In genomic region chr3:49955636-49956035, GRCh38 we compare ENCODE assay signal across 16 cellular contexts. TPM values are rescaled to one million over a fixed set of nuclear protein-coding genes. Genes with fewer than 3 reads are reported as not detected.
DNase-seq lines count a peak whose midpoint lies in the region; ATAC-seq and TF ChIP-seq lines count a peak whose summit lies in the region.
"Had no signal": no experiment of that assay in that cellular context is flagged by ENCODE, and none has a peak within 500 bp of the region (broad histone marks: within the 10 kb centered on the region; RNA-seq: fewer than 3 reads in every experiment).

No MANE protein-coding gene starts in this region.

- H3K27me3 Mint-ChIP-seq in CD4-positive, alpha-beta T cell = no peaks in the 10 kb centered on the region
- H3K27me3 Mint-ChIP-seq: B cell had no signal

- H3K36me3 Mint-ChIP-seq in CD4-positive, alpha-beta T cell (ENCODE audit: low read depth) = peaks cover 19% of the 10 kb centered on the region

- POLR2A ChIA-PET in CD4-positive, alpha-beta T cell (lab: Charles Lee) = interaction anchor here (0.6 kb wide), 1 partner anchor 34 kb away, joined by 3 read pairs; no protein-coding TSS in a partner anchor
- POLR2A ChIA-PET in OCI-LY7 (lab: Charles Lee) = interaction anchor here (0.6 to 0.7 kb wide), 3 partner anchors 9 to 56 kb away, joined by 4 to 10 read pairs (median 4); no protein-coding TSS in a partner anchor

- DNase-seq in CD4-positive, alpha-beta T cell = no peak
- DNase-seq in OCI-LY7 (ENCODE audit: low spot score) = no peak
- peak; percentile 23 for DNase-seq in islet precursor cell
- no peak for DNase-seq in NAMALWA (ENCODE audit: low spot score)
- DNase-seq: Caco-2, GDM1, HFFc6 had no signal

- H3K27ac Mint-ChIP-seq in CD4-positive, alpha-beta T cell = peak overlapping the region; percentile 30
- H3K27ac Mint-ChIP-seq: B cell, HFFc6 had no signal

- peaks cover 45% of the 10 kb centered on the region for H3F3A ChIP-seq in DOHH2 (ENCODE audit: control insufficient read depth, insufficient read depth)

- H3K27me3 ChIP-seq in CD4-positive, alpha-beta T cell (ENCODE audit: control insufficient read depth, insufficient read depth, low read length) = no peaks in the 10 kb centered on the region
- H3K27me3 ChIP-seq in DOHH2 (ENCODE audit: control insufficient read depth, low read length) = no peaks in the 10 kb centered on the region
- H3K27me3 ChIP-seq: BLaER1 treated with 17β-estradiol and CSF1 and Interleukin-3, amounts not matched to agents 10 nM and 100 nM had no signal

- H3K4me2 ChIP-seq in DOHH2 (ENCODE audit: low read length) (peak overlapping the region; percentile 52), OCI-LY7 (ENCODE audit: low read length) (peak overlapping the region; percentile 11; the same call in 1 of the 2 replicates)
- H3K4me2 ChIP-seq: KMS-11 had no signal

- H3K4me3 ChIP-seq in DOHH2 (ENCODE audit: low read length) = 0 out of 2 replicates have a peak overlapping the region, but pooled peaks have one; percentile 3
- no peak overlapping the region for H3K4me3 ChIP-seq in OCI-LY7 (ENCODE audit: low read depth, low read length, poor library complexity, severe bottlenecking)
- H3K4me3 ChIP-seq: BLaER1 treated with 17β-estradiol and CSF1 and Interleukin-3, amounts not matched to agents 10 nM and 100 nM; HAP-1 had no signal

- no peaks in the 10 kb centered on the region for H3K9me3 Mint-ChIP-seq in CD4-positive, alpha-beta T cell
- H3K9me3 Mint-ChIP-seq: HFFc6 had no signal

- CTCF ChIA-PET in CD4-positive, alpha-beta T cell (lab: Charles Lee) = interaction anchor here (0.7 kb wide), 2 partner anchors 117 to 168 kb away, joined by 3 read pairs; no protein-coding TSS in a partner anchor
- CTCF ChIA-PET in OCI-LY7 (lab: Charles Lee; ENCODE audit: unreplicated experiment) = no interaction called here

- intact Hi-C loops in CD4-positive, alpha-beta T cell (cut with DNase I, micrococcal nuclease) = no loop called here
- intact Hi-C loops in OCI-LY7 (cut with micrococcal nuclease; ENCODE audit: unreplicated experiment) = no loop called here

- no peak for TF ChIP-seq CTCF in CD4-positive, alpha-beta T cell (IDR thresholded peaks at IDR 0.05)
- TF ChIP-seq CTCF in DOHH2 (IDR thresholded peaks at IDR 0.05; ENCODE audit: low read depth, low read length, poor library complexity, severe bottlenecking) = no peak
- no peak for TF ChIP-seq CTCF in OCI-LY7 (conservative IDR thresholded peaks at IDR 0.05; ENCODE audit: low read length)

- ATAC-seq in CD4-positive, alpha-beta T cell (ENCODE audit: poor library complexity) = no peak
- ATAC-seq in HG02938 (IDR thresholded peaks at IDR 0.05; ENCODE audit: unreplicated experiment) = no peak
- no peak for ATAC-seq in GM21360 (IDR thresholded peaks at IDR 0.05; ENCODE audit: unreplicated experiment)

- no peak overlapping the region for H3K27ac ChIP-seq in CD4-positive, alpha-beta T cell (ENCODE audit: low read depth, low read length)
- H3K27ac ChIP-seq in DOHH2 (ENCODE audit: low read depth, low read length) (peak overlapping the region; percentile 76), OCI-LY7 (ENCODE audit: low read depth, low read length, poor library complexity, severe bottlenecking) (peak overlapping the region; percentile 24)
- H3K27ac ChIP-seq: BLaER1 treated with 17β-estradiol and CSF1 and Interleukin-3, amounts not matched to agents 10 nM and 100 nM; HL-60; KMS-11 had no signal

- H3K4me1 Mint-ChIP-seq in CD4-positive, alpha-beta T cell (ENCODE audit: low read depth) = peaks cover 28% of the 10 kb centered on the region

- H3K36me3 ChIP-seq in DOHH2 (ENCODE audit: control insufficient read depth, low read length) = peaks cover 50% of the 10 kb centered on the region
- peaks cover 59% of the 10 kb centered on the region for H3K36me3 ChIP-seq in OCI-LY7 (ENCODE audit: insufficient read depth, low read length)
- H3K36me3 ChIP-seq: HAP-1 had no signal

- peaks cover 97% of the 10 kb centered on the region for H3K79me2 ChIP-seq in DOHH2 (ENCODE audit: control insufficient read depth, low read length)
- H3K79me2 ChIP-seq in OCI-LY7 (ENCODE audit: insufficient read depth, low read depth, low read length) = peaks cover 100% of the 10 kb centered on the region

- no peaks in the 10 kb centered on the region for H3K9me2 ChIP-seq in DOHH2 (replicated peaks; ENCODE audit: control insufficient read depth, low read length)
- H3K9me2 ChIP-seq in OCI-LY7 (ENCODE audit: insufficient read depth, low read length) = no peaks in the 10 kb centered on the region

- H3K4me1 ChIP-seq in DOHH2 (ENCODE audit: control insufficient read depth, low read length) (peaks cover 96% of the 10 kb centered on the region), OCI-LY7 (ENCODE audit: insufficient read depth, low read length, poor library complexity, severe bottlenecking) (peaks cover 58% of the 10 kb centered on the region)

- no peak overlapping the region for H3K4me3 Mint-ChIP-seq in CD4-positive, alpha-beta T cell
- H3K4me3 Mint-ChIP-seq: B cell, HFFc6 had no signal

- H4K20me1 ChIP-seq in DOHH2 (ENCODE audit: control insufficient read depth, insufficient read depth, low read depth, low read length) (no peaks in the 10 kb centered on the region), OCI-LY7 (ENCODE audit: insufficient read depth, low read length) (peaks cover 5% of the 10 kb centered on the region; the same call in 1 of the 2 replicates)

- BruUV-seq in OCI-LY7 (replicated peaks; lab: Mats Ljungman, UMichigan) = no TSS peak

- H3K9me3 ChIP-seq in CD4-positive, alpha-beta T cell (ENCODE audit: control insufficient read depth, low read length) = no peaks in the 10 kb centered on the region
- no peaks in the 10 kb centered on the region for H3K9me3 ChIP-seq in DOHH2 (ENCODE audit: control insufficient read depth, insufficient read depth, low read length)
- no peaks in the 10 kb centered on the region for H3K9me3 ChIP-seq in OCI-LY7 (ENCODE audit: low read length)
- H3K9me3 ChIP-seq: BLaER1 treated with 17β-estradiol and CSF1 and Interleukin-3, amounts not matched to agents 10 nM and 100 nM; Caco-2; HAP-1 had no signal

- H2AFZ ChIP-seq in OCI-LY7 (ENCODE audit: low read length) = no peak overlapping the region

RNA-seq across cellular contexts. Expression of gene RBM6, which starts 15.7 kb away (rescaled TPM):
- total RNA-seq in CD4-positive, alpha-beta T cell = 100 to 1,000 TPM in 1 of 2 experiments, 10 to 100 TPM in 1; 99.3 to 106 TPM
- total RNA-seq in OCI-LY7 (2014; rRNA removed; shearing (Covaris generic)) = 83.7 and 134 TPM in 2 replicates
- total RNA-seq in OCI-LY7 (2022) = 173 and 185 TPM in 2 replicates

RNA-seq across cellular contexts. Expression of gene MON1A, which starts 26.0 kb away (rescaled TPM):
- 1 to 10 TPM in 1 of 2 experiments, under 1 TPM in 1; 0.85 to 1.3 TPM for total RNA-seq in CD4-positive, alpha-beta T cell
- 6.7 and 7.3 TPM in 2 replicates for total RNA-seq in OCI-LY7 (2014; rRNA removed; shearing (Covaris generic))
- 10.4 and 11.3 TPM in 2 replicates for total RNA-seq in OCI-LY7 (2022)

RNA-seq across cellular contexts. Expression of gene MST1R, which starts 52.0 kb away (rescaled TPM):
- total RNA-seq in CD4-positive, alpha-beta T cell = under 1 TPM; 0.55 to 0.89 TPM
- 0.05 and 0.82 TPM in 2 replicates for total RNA-seq in OCI-LY7 (2014; rRNA removed; shearing (Covaris generic))
- 0.17 and 0.38 TPM in 2 replicates for total RNA-seq in OCI-LY7 (2022)
- total RNA-seq: Daoy had no signal
